2 cellular contexts compared by ENCODE assay signal in genomic region chr3:70861234-70861633, GRCh38.
TF ChIP-seq lines count a peak whose summit lies in the region.

No MANE protein-coding gene starts in this region.

TF ChIP-seq in SK-N-SH, 30 proteins besides CTCF, POLR2A, EP300 and RAD21 (continued from another document):
- no peak for TF ChIP-seq USF1 (IDR thresholded peaks at IDR 0.05; ENCODE audit: borderline replicate concordance, low read depth)
- no peak for TF ChIP-seq NFIC (IDR thresholded peaks at IDR 0.05; ENCODE audit: borderline replicate concordance)
TF ChIP-seq in SK-N-SH: peak in this region for 1.

TF ChIP-seq in SK-N-SH treated with all-trans-retinoic acid at 6 μM for 48 hours, 23 proteins besides CTCF, POLR2A, EP300 and RAD21 (continued from another document):
- TF ChIP-seq PATZ1 (CRISPR knock-in tag; IDR thresholded peaks at IDR 0.05; ENCODE audit: borderline replicate concordance) (no peak), ISL1 (CRISPR knock-in tag; IDR thresholded peaks at IDR 0.05) (no peak), ZNF70 (CRISPR knock-in tag; IDR thresholded peaks at IDR 0.05) (no peak), GLIS3 (CRISPR knock-in tag; IDR thresholded peaks at IDR 0.05) (no peak), ESRRG (CRISPR knock-in tag; IDR thresholded peaks at IDR 0.05) (no peak)
